In genomic region chr13:112054616-112055015, GRCh38 we compare ENCODE assay signal across 1 cellular context.
TF ChIP-seq lines count a peak whose summit lies in the region.

No MANE protein-coding gene starts in this region.

TF ChIP-seq in WTC11, 78 proteins besides CTCF, POLR2A, EP300 and RAD21 (continued from another document):
- no peak for TF ChIP-seq E2F5 (CRISPR knock-in tag; IDR thresholded peaks at IDR 0.05)
- TF ChIP-seq ATF1 (CRISPR knock-in tag; IDR thresholded peaks at IDR 0.05), result no peak
- TF ChIP-seq ZNF219 (CRISPR knock-in tag; IDR thresholded peaks at IDR 0.05; ENCODE audit: borderline replicate concordance), result no peak
- TF ChIP-seq ZMAT4 (CRISPR knock-in tag; IDR thresholded peaks at IDR 0.05), result no peak
- no peak for TF ChIP-seq ELF4 (CRISPR knock-in tag; IDR thresholded peaks at IDR 0.05; ENCODE audit: low read depth)
- TF ChIP-seq NFATC4 (CRISPR knock-in tag; IDR thresholded peaks at IDR 0.05), result no peak
- TF ChIP-seq SP1 (CRISPR knock-in tag; conservative IDR thresholded peaks at IDR 0.05), result no peak
- no peak for TF ChIP-seq AR (CRISPR knock-in tag; IDR thresholded peaks at IDR 0.05)
- no peak for TF ChIP-seq IRF1 (CRISPR knock-in tag; IDR thresholded peaks at IDR 0.05)
